Comparison of ENCODE assay signal across 1 cellular context in the genomic region with DNA sequence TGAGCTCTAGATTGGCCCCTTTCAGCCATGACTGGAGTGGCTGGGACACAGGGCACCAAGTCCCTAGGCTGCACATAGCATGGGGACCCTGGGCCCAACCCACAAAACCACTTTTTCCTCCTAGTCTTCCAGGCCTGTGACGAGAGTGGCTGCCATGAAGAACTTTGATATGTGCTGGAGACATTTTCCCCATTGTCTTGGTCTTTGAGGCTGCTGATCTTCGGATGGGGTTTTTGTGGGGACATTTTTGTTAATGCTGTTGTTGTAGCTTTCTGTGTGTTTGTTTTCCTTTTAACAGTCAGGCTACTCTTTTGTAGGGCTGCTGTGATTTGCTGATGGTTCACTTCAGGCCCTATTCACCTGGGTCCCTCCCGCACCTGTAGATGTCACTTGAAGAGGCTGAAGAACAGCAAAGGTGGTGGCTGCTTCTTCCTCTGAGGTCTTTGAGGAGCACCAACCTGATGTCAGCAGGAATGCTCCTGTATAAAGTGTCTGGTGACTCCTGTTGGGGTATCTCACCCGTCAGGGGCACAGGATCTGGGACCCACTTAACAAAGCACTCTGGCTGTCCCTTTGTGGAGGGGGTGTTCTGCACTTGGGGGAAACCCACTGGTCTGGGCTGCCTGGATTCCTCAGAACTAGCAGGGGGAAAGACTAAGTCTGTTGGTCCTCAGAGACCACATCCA.
TF ChIP-seq lines count a peak whose summit lies in the region.

No MANE protein-coding gene starts in this region.

TF ChIP-seq in WTC11, 78 proteins besides CTCF, POLR2A, EP300 and RAD21 (continued from another document and continues in another):
- TF ChIP-seq, protein P1, sequence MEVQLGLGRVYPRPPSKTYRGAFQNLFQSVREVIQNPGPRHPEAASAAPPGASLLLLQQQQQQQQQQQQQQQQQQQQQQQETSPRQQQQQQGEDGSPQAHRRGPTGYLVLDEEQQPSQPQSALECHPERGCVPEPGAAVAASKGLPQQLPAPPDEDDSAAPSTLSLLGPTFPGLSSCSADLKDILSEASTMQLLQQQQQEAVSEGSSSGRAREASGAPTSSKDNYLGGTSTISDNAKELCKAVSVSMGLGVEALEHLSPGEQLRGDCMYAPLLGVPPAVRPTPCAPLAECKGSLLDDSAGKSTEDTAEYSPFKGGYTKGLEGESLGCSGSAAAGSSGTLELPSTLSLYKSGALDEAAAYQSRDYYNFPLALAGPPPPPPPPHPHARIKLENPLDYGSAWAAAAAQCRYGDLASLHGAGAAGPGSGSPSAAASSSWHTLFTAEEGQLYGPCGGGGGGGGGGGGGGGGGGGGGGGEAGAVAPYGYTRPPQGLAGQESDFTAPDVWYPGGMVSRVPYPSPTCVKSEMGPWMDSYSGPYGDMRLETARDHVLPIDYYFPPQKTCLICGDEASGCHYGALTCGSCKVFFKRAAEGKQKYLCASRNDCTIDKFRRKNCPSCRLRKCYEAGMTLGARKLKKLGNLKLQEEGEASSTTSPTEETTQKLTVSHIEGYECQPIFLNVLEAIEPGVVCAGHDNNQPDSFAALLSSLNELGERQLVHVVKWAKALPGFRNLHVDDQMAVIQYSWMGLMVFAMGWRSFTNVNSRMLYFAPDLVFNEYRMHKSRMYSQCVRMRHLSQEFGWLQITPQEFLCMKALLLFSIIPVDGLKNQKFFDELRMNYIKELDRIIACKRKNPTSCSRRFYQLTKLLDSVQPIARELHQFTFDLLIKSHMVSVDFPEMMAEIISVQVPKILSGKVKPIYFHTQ (CRISPR knock-in tag; IDR thresholded peaks at IDR 0.05): peak; percentile 91
- TF ChIP-seq JAZF1 (CRISPR knock-in tag; IDR thresholded peaks at IDR 0.05): no peak
- TF ChIP-seq ZNF671 (CRISPR knock-in tag; IDR thresholded peaks at IDR 0.05): peak; percentile 69
- no peak for TF ChIP-seq FOXP1 (CRISPR knock-in tag; IDR thresholded peaks at IDR 0.05; ENCODE audit: borderline replicate concordance)
- no peak for TF ChIP-seq TEAD4 (CRISPR knock-in tag; IDR thresholded peaks at IDR 0.05)
- TF ChIP-seq ZNF138 (CRISPR knock-in tag; conservative IDR thresholded peaks at IDR 0.05): no peak
- TF ChIP-seq, protein P2, sequence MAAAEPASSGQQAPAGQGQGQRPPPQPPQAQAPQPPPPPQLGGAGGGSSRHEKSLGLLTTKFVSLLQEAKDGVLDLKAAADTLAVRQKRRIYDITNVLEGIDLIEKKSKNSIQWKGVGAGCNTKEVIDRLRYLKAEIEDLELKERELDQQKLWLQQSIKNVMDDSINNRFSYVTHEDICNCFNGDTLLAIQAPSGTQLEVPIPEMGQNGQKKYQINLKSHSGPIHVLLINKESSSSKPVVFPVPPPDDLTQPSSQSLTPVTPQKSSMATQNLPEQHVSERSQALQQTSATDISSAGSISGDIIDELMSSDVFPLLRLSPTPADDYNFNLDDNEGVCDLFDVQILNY (CRISPR knock-in tag; IDR thresholded peaks at IDR 0.05): no peak
- TF ChIP-seq, protein P3, sequence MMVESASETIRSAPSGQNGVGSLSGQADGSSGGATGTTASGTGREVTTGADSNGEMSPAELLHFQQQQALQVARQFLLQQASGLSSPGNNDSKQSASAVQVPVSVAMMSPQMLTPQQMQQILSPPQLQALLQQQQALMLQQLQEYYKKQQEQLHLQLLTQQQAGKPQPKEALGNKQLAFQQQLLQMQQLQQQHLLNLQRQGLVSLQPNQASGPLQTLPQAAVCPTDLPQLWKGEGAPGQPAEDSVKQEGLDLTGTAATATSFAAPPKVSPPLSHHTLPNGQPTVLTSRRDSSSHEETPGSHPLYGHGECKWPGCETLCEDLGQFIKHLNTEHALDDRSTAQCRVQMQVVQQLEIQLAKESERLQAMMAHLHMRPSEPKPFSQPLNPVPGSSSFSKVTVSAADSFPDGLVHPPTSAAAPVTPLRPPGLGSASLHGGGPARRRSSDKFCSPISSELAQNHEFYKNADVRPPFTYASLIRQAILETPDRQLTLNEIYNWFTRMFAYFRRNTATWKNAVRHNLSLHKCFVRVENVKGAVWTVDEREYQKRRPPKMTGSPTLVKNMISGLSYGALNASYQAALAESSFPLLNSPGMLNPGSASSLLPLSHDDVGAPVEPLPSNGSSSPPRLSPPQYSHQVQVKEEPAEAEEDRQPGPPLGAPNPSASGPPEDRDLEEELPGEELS (CRISPR knock-in tag; IDR thresholded peaks at IDR 0.05): no peak; the same call in 1 of the 2 replicates
- 0 out of 2 replicates have a peak, but pooled peaks have one; percentile 72 for TF ChIP-seq IRF2 (CRISPR knock-in tag; IDR thresholded peaks at IDR 0.05; ENCODE audit: borderline replicate concordance, low read depth)
- peak; percentile 19; the same call in 1 of the 2 replicates for TF ChIP-seq MLX (CRISPR knock-in tag; IDR thresholded peaks at IDR 0.05)
- TF ChIP-seq PREB (CRISPR knock-in tag; IDR thresholded peaks at IDR 0.05; ENCODE audit: borderline replicate concordance): no peak; the same call in 1 of the 2 replicates
- TF ChIP-seq FOXJ3 (CRISPR knock-in tag; IDR thresholded peaks at IDR 0.05; ENCODE audit: borderline replicate concordance): peak; percentile 12
- no peak for TF ChIP-seq ZBTB21 (CRISPR knock-in tag; IDR thresholded peaks at IDR 0.05; ENCODE audit: borderline replicate concordance)
- TF ChIP-seq ZNF423 (CRISPR knock-in tag; IDR thresholded peaks at IDR 0.05): no peak
- TF ChIP-seq, protein P4, sequence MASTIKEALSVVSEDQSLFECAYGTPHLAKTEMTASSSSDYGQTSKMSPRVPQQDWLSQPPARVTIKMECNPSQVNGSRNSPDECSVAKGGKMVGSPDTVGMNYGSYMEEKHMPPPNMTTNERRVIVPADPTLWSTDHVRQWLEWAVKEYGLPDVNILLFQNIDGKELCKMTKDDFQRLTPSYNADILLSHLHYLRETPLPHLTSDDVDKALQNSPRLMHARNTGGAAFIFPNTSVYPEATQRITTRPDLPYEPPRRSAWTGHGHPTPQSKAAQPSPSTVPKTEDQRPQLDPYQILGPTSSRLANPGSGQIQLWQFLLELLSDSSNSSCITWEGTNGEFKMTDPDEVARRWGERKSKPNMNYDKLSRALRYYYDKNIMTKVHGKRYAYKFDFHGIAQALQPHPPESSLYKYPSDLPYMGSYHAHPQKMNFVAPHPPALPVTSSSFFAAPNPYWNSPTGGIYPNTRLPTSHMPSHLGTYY (CRISPR knock-in tag; IDR thresholded peaks at IDR 0.05): peak; percentile 18
- TF ChIP-seq ZNF532 (CRISPR knock-in tag; IDR thresholded peaks at IDR 0.05; ENCODE audit: borderline replicate concordance): no peak; the same call in 1 of the 2 replicates
- TF ChIP-seq, protein P5, sequence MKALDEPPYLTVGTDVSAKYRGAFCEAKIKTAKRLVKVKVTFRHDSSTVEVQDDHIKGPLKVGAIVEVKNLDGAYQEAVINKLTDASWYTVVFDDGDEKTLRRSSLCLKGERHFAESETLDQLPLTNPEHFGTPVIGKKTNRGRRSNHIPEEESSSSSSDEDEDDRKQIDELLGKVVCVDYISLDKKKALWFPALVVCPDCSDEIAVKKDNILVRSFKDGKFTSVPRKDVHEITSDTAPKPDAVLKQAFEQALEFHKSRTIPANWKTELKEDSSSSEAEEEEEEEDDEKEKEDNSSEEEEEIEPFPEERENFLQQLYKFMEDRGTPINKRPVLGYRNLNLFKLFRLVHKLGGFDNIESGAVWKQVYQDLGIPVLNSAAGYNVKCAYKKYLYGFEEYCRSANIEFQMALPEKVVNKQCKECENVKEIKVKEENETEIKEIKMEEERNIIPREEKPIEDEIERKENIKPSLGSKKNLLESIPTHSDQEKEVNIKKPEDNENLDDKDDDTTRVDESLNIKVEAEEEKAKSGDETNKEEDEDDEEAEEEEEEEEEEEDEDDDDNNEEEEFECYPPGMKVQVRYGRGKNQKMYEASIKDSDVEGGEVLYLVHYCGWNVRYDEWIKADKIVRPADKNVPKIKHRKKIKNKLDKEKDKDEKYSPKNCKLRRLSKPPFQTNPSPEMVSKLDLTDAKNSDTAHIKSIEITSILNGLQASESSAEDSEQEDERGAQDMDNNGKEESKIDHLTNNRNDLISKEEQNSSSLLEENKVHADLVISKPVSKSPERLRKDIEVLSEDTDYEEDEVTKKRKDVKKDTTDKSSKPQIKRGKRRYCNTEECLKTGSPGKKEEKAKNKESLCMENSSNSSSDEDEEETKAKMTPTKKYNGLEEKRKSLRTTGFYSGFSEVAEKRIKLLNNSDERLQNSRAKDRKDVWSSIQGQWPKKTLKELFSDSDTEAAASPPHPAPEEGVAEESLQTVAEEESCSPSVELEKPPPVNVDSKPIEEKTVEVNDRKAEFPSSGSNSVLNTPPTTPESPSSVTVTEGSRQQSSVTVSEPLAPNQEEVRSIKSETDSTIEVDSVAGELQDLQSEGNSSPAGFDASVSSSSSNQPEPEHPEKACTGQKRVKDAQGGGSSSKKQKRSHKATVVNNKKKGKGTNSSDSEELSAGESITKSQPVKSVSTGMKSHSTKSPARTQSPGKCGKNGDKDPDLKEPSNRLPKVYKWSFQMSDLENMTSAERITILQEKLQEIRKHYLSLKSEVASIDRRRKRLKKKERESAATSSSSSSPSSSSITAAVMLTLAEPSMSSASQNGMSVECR (CRISPR knock-in tag; IDR thresholded peaks at IDR 0.05; ENCODE audit: borderline replicate concordance): no peak
- no peak for TF ChIP-seq OVOL2 (CRISPR knock-in tag; IDR thresholded peaks at IDR 0.05; ENCODE audit: borderline replicate concordance)
- TF ChIP-seq EMX1 (CRISPR knock-in tag; IDR thresholded peaks at IDR 0.05): peak; percentile 82; the same call in 1 of the 2 replicates
- TF ChIP-seq ZNF232 (CRISPR knock-in tag; IDR thresholded peaks at IDR 0.05): no peak
- no peak for TF ChIP-seq MXD4 (CRISPR knock-in tag; IDR thresholded peaks at IDR 0.05; ENCODE audit: borderline replicate concordance)
- peak; percentile 94 for TF ChIP-seq ZNF425 (CRISPR knock-in tag; conservative IDR thresholded peaks at IDR 0.05)
- no peak for TF ChIP-seq MAX (CRISPR knock-in tag; IDR thresholded peaks at IDR 0.05)
